In the genomic region with DNA sequence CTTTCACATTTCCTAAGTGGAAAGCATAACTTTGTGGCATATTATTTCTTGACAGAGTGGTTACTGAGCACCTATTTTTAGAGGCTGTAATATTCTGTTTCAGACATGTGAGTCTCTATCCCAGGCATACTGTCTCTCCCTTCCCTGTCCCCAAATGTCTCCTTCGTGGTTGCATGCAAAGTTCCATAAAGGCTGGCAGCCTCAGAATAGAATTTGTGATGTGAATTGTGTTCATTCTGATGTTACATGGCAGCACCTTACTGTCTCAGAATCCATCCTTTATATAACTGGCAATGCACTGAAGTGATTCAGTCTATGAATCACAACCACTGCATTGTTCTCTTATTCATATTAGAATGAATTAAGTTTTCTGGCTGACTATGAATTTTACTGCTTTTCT, we compare ENCODE assay signal across 17 cellular contexts.
DNase-seq lines count a peak whose midpoint lies in the region; ATAC-seq, FAIRE-seq and TF ChIP-seq lines count a peak whose summit lies in the region.
"Had no signal": no experiment of that assay in that cellular context is flagged by ENCODE, and none has a peak within 500 bp of the region (broad histone marks: within the 10 kb centered on the region; RNA-seq: fewer than 3 reads in every experiment).

No MANE protein-coding gene starts in this region.

- H3K4me3 ChIP-seq in BJ (ENCODE audit: low read depth, low read length) (no peak overlapping the region), astrocyte of the spinal cord (ENCODE audit: low read depth, low read length) (no peak overlapping the region), keratinocyte (ENCODE audit: control insufficient read depth in 2 of 3, extremely low read depth in 1 of 3, insufficient read depth in 2 of 3, low read depth in 1 of 3, low read length in 3 of 3) (no peak overlapping the region)
- no peak overlapping the region for H3K4me3 ChIP-seq in CD8-positive, alpha-beta T cell (ENCODE audit: low read depth, low read length)
- H3K4me3 ChIP-seq: gastroesophageal sphincter, right lobe of liver had no signal

- peaks cover 18% of the 10 kb centered on the region for H3K4me1 ChIP-seq in keratinocyte (ENCODE audit: control insufficient read depth, extremely low read depth, insufficient read depth, low read length)
- H3K4me1 ChIP-seq in CD8-positive, alpha-beta T cell (ENCODE audit: insufficient read depth, low read length): no peaks in the 10 kb centered on the region
- H3K4me1 ChIP-seq: right lobe of liver had no signal

- no peaks in the 10 kb centered on the region for H4K20me1 ChIP-seq in keratinocyte (ENCODE audit: control insufficient read depth, extremely low read depth, insufficient read depth, low read length)

- H3K9me3 Mint-ChIP-seq in CD8-positive, alpha-beta T cell: peaks cover 4% of the 10 kb centered on the region
- H3K9me3 Mint-ChIP-seq: endodermal cell; stimulated activated naive CD8-positive, alpha-beta T cell treated with anti-CD3 and anti-CD28 coated beads, Interleukin-15, Interleukin-2, amounts not matched to agents 100 ng/mL and 50 ng/mL, for 24 hours had no signal

- H3K79me2 ChIP-seq in keratinocyte (ENCODE audit: control insufficient read depth, insufficient read depth, low read length): no peaks in the 10 kb centered on the region

- no peak overlapping the region for H3K9ac ChIP-seq in keratinocyte (ENCODE audit: control insufficient read depth, extremely low read depth, insufficient read depth, low read length)

- dilution Hi-C loops in keratinocyte (cut with MboI; ENCODE audit: extremely low pct_ligation_motif_present, low sequenced_read_pairs): no loop called here

- in situ Hi-C loops in astrocyte of the spinal cord (cut with HindIII; ENCODE audit: low sequenced_read_pairs): no loop called here

- CTCF ChIA-PET in BJ (lab: Yijun Ruan, JAX): no interaction called here
- CTCF ChIA-PET in CD8-positive, alpha-beta T cell (lab: Charles Lee): no interaction called here

- H3K4me3 Mint-ChIP-seq in T-helper 17 cell: no peak overlapping the region
- H3K4me3 Mint-ChIP-seq in CD8-positive, alpha-beta T cell: no peak overlapping the region
- H3K4me3 Mint-ChIP-seq: endodermal cell; stimulated activated naive CD8-positive, alpha-beta T cell treated with anti-CD3 and anti-CD28 coated beads, Interleukin-15, Interleukin-2, amounts not matched to agents 100 ng/mL and 50 ng/mL, for 24 hours; type B pancreatic cell had no signal

- no peak overlapping the region for H3K27ac Mint-ChIP-seq in T-helper 17 cell
- H3K27ac Mint-ChIP-seq in CD8-positive, alpha-beta T cell: no peak overlapping the region
- H3K27ac Mint-ChIP-seq: endodermal cell; stimulated activated naive CD8-positive, alpha-beta T cell treated with anti-CD3 and anti-CD28 coated beads, Interleukin-15, Interleukin-2, amounts not matched to agents 100 ng/mL and 50 ng/mL, for 24 hours; type B pancreatic cell had no signal

- POLR2A ChIA-PET in BJ (lab: Charles Lee): no interaction called here
- POLR2A ChIA-PET in CD8-positive, alpha-beta T cell (lab: Charles Lee): no interaction called here

- peaks cover 47% of the 10 kb centered on the region for H3K27me3 Mint-ChIP-seq in T-helper 17 cell
- H3K27me3 Mint-ChIP-seq in CD8-positive, alpha-beta T cell (ENCODE audit: low read depth): peaks cover 14% of the 10 kb centered on the region

- H2AFZ ChIP-seq in keratinocyte (ENCODE audit: control insufficient read depth, low read length): peak overlapping the region; percentile 19

- H3K4me2 ChIP-seq in keratinocyte (ENCODE audit: control insufficient read depth, extremely low read depth, insufficient read depth, low read depth, low read length): no peak overlapping the region

- no peak overlapping the region for H3K27ac ChIP-seq in keratinocyte (ENCODE audit: control insufficient read depth, insufficient read depth, low read length)
- no peak overlapping the region for H3K27ac ChIP-seq in CD8-positive, alpha-beta T cell (ENCODE audit: low read depth, low read length)
- H3K27ac ChIP-seq: gastroesophageal sphincter, right lobe of liver had no signal

- H3K36me3 ChIP-seq in BJ (ENCODE audit: control insufficient read depth, insufficient read depth, low read length) (no peaks in the 10 kb centered on the region), keratinocyte (ENCODE audit: control insufficient read depth in 2 of 2, extremely low read depth in 1 of 2, insufficient read depth in 2 of 2, low read length in 2 of 2) (no peaks in the 10 kb centered on the region)
- no peaks in the 10 kb centered on the region for H3K36me3 ChIP-seq in CD8-positive, alpha-beta T cell (ENCODE audit: insufficient read depth, low read length)
- H3K36me3 ChIP-seq: gastroesophageal sphincter, right lobe of liver had no signal

- DNase-seq in BJ (ENCODE audit: low read depth) (peak; percentile 29), M059J (ENCODE audit: low read depth) (peak; percentile 71), astrocyte of the spinal cord (ENCODE audit: low read depth, low spot score) (peak; percentile 60), keratinocyte (ENCODE audit: low read depth, low spot score) (no peak), NCI-H2171 (lab: John Stamatoyannopoulos, UW) (no peak), T-helper 17 cell (no peak), NOMO-1 (lab: John Stamatoyannopoulos, UW; ENCODE audit: unreplicated experiment in 2 of 2) (no peak)
- DNase-seq in CD8-positive, alpha-beta T cell: no peak
- DNase-seq: activated gamma-delta T cell, endodermal cell, HCEC 1CT, KG1, NCI-H748 treated with DMSO at 0.1 percent for 48 hours, right lobe of liver had no signal

- intact Hi-C loops in CD8-positive, alpha-beta T cell (cut with DNase I, micrococcal nuclease): loop anchor here in 1 of 2 experiments (5.0 kb wide), 1 partner anchor 48 kb away; no protein-coding TSS in a partner anchor

- H3K4me1 Mint-ChIP-seq in T-helper 17 cell: no peaks in the 10 kb centered on the region
- no peaks in the 10 kb centered on the region for H3K4me1 Mint-ChIP-seq in CD8-positive, alpha-beta T cell (ENCODE audit: low read depth)
- H3K4me1 Mint-ChIP-seq: endodermal cell had no signal

- H3K9me1 ChIP-seq in keratinocyte (ENCODE audit: control insufficient read depth, extremely low read depth, insufficient read depth, low read length): no peaks in the 10 kb centered on the region

- H3K36me3 Mint-ChIP-seq in T-helper 17 cell (ENCODE audit: low read depth): peaks cover 4% of the 10 kb centered on the region
- no peaks in the 10 kb centered on the region for H3K36me3 Mint-ChIP-seq in CD8-positive, alpha-beta T cell
- H3K36me3 Mint-ChIP-seq: type B pancreatic cell had no signal

- no peak for ATAC-seq in T-helper 17 cell
- no peak for ATAC-seq in CD8-positive, alpha-beta T cell
- ATAC-seq: gastroesophageal sphincter, right lobe of liver had no signal

- peak; percentile 61 for FAIRE-seq in keratinocyte (lab: Jason Lieb, UNC)

- TF ChIP-seq CTCF in BJ (IDR thresholded peaks at IDR 0.05; ENCODE audit: insufficient read depth, low read depth, low read length) (no peak), astrocyte of the spinal cord (IDR thresholded peaks at IDR 0.05; ENCODE audit: low read depth, low read length) (no peak), keratinocyte (optimal IDR thresholded peaks at IDR 0.05 in 1 of 3, IDR thresholded peaks at IDR 0.05 in 1 of 3, conservative IDR thresholded peaks at IDR 0.05 in 1 of 3; ENCODE audit: extremely low read depth in 1 of 3, insufficient read depth in 2 of 3, low read length in 3 of 3) (no peak)
- no peak for TF ChIP-seq CTCF in CD8-positive, alpha-beta T cell (IDR thresholded peaks at IDR 0.05)

- no peaks in the 10 kb centered on the region for H3K9me3 ChIP-seq in keratinocyte (ENCODE audit: control insufficient read depth, low read depth, low read length)
- H3K9me3 ChIP-seq in T-helper 17 cell (ENCODE audit: control insufficient read depth, low read length, poor library complexity, severe bottlenecking): no peaks in the 10 kb centered on the region
- no peaks in the 10 kb centered on the region for H3K9me3 ChIP-seq in CD8-positive, alpha-beta T cell (ENCODE audit: low read length)
- H3K9me3 ChIP-seq: right lobe of liver had no signal

- H3K27me3 ChIP-seq in BJ (ENCODE audit: control insufficient read depth, insufficient read depth, low read length) (no peaks in the 10 kb centered on the region), keratinocyte (ENCODE audit: control insufficient read depth, extremely low read depth, insufficient read depth, low read length) (no peaks in the 10 kb centered on the region)
- no peaks in the 10 kb centered on the region for H3K27me3 ChIP-seq in CD8-positive, alpha-beta T cell (ENCODE audit: insufficient read depth, low read length)
- H3K27me3 ChIP-seq: gastroesophageal sphincter, right lobe of liver had no signal

Comparison
In these comparisons a context has a peak if more than half of its experiments do, and no peak if none do; other contexts are left out.
1. DNase-seq: peak in BJ (single experiment), M059J (single experiment) and astrocyte of the spinal cord (single experiment); none in keratinocyte (single experiment), NCI-H2171 (single experiment), T-helper 17 cell (0 of 3), NOMO-1 (0 of 2) and CD8-positive, alpha-beta T cell (0 of 7).